Comparison of ENCODE assay signal across 1 cellular context in the genomic region with DNA sequence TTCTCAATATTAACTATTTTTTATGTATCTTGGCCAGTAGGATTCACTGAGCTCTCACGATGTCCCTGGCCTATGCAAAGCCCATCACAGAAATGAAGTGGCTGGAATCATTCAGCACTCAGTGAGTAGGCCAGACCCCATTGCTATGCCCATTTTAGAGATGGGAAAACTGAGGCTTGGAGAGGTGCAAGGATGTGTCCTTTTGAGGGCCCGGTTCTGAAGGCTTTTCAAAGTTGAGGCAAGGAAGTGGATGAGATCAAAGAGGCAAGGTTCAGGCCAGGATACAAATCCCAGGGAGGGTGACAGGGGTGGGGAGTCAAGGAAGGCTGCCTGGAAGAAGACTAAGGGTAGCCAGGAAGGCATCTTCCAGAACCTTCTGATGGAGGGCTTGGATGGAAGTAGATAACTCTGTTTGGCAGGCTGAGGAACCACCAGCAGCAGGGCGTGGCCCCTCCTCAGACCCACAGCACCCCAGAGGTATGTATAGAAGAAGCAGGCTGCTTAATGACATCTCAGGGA.
TF ChIP-seq lines count a peak whose summit lies in the region.

No MANE protein-coding gene starts in this region.

TF ChIP-seq in K562, 482 proteins besides CTCF, POLR2A, EP300 and RAD21 (continued from another document and continues in another):
- TF ChIP-seq, protein P1, sequence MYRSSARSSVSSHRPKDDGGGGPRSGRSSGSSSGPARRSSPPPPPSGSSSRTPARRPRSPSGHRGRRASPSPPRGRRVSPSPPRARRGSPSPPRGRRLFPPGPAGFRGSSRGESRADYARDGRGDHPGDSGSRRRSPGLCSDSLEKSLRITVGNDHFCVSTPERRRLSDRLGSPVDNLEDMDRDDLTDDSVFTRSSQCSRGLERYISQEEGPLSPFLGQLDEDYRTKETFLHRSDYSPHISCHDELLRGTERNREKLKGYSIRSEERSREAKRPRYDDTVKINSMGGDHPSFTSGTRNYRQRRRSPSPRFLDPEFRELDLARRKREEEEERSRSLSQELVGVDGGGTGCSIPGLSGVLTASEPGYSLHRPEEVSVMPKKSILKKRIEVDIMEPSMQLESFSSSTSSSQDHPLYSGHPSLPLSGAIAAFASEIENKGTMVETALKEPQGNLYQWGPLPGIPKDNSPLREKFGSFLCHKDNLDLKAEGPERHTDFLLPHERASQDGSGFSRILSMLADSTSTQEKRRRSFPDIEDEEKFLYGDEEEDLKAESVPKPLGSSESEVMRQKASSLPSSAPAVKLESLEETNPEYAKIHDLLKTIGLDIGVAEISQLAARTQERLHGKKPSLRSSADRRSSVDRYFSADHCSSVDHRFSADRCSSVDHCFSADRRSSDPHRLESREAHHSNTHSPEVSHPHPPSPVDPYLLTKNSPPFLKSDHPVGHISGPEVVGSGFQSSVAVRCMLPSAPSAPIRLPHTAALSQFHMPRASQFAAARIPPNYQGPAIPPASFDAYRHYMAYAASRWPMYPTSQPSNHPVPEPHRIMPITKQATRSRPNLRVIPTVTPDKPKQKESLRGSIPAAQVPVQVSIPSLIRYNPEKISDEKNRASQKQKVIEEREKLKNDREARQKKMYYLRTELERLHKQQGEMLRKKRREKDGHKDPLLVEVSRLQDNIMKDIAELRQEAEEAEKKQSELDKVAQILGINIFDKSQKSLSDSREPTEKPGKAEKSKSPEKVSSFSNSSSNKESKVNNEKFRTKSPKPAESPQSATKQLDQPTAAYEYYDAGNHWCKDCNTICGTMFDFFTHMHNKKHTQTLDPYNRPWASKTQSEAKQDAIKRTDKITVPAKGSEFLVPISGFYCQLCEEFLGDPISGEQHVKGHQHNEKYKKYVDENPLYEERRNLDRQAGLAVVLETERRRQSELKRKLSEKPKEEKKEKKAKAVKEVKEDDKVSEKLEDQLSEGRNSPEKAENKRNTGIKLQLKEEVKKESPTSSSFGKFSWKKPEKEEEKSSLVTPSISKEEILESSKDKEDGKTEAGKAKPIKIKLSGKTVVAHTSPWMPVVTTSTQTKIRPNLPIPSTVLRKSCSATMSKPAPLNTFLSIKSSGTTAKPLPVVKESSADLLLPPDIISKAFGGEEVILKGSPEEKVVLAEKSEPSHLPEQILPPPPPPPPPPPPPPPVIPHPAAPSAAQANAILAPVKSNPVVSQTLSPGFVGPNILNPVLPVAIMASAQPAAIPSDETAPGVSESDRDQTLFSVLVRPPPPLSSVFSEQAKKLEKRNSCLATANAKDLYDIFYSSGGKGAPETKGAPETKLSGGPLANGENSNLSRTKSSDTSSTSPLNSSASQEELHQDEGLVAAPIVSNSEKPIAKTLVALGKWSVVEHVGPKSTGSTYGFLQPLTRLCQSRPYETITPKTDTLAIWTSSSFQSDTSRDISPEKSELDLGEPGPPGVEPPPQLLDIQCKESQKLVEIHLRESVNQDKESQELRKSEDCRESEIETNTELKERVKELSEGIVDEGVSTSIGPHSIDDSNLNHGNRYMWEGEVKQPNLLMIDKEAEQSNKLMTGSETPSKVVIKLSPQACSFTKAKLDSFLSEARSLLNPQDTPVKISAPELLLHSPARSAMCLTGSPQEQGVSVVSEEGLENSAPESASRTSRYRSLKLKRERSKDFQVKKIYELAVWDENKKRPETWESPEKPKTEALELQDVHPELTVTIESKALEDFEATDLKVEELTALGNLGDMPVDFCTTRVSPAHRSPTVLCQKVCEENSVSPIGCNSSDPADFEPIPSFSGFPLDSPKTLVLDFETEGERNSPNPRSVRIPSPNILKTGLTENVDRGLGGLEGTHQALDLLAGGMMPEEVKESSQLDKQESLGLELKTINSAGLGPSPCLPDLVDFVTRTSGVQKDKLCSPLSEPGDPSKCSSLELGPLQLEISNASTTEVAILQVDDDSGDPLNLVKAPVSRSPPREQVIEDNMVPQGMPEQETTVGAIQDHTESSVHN (IDR thresholded peaks at IDR 0.05; ENCODE audit: borderline replicate concordance in 1 of 2, low read depth in 1 of 2): no peak
- no peak for TF ChIP-seq ZSCAN29 (IDR thresholded peaks at IDR 0.05)
- TF ChIP-seq ZNF780A (CRISPR knock-in tag; IDR thresholded peaks at IDR 0.05): no peak
- TF ChIP-seq, protein P2, sequence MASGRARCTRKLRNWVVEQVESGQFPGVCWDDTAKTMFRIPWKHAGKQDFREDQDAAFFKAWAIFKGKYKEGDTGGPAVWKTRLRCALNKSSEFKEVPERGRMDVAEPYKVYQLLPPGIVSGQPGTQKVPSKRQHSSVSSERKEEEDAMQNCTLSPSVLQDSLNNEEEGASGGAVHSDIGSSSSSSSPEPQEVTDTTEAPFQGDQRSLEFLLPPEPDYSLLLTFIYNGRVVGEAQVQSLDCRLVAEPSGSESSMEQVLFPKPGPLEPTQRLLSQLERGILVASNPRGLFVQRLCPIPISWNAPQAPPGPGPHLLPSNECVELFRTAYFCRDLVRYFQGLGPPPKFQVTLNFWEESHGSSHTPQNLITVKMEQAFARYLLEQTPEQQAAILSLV (tag; IDR thresholded peaks at IDR 0.05): no peak
- TF ChIP-seq ARHGAP35 (IDR thresholded peaks at IDR 0.05; ENCODE audit: partially characterized antibody): peak; percentile 17
- TF ChIP-seq, protein P3, sequence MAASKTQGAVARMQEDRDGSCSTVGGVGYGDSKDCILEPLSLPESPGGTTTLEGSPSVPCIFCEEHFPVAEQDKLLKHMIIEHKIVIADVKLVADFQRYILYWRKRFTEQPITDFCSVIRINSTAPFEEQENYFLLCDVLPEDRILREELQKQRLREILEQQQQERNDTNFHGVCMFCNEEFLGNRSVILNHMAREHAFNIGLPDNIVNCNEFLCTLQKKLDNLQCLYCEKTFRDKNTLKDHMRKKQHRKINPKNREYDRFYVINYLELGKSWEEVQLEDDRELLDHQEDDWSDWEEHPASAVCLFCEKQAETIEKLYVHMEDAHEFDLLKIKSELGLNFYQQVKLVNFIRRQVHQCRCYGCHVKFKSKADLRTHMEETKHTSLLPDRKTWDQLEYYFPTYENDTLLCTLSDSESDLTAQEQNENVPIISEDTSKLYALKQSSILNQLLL (CRISPR knock-in tag; IDR thresholded peaks at IDR 0.05; ENCODE audit: borderline replicate concordance): no peak
- TF ChIP-seq MAFF (IDR thresholded peaks at IDR 0.05; ENCODE audit: low read length): no peak
- no peak for TF ChIP-seq TCF7 (IDR thresholded peaks at IDR 0.05; ENCODE audit: borderline replicate concordance)
- TF ChIP-seq, protein P4, sequence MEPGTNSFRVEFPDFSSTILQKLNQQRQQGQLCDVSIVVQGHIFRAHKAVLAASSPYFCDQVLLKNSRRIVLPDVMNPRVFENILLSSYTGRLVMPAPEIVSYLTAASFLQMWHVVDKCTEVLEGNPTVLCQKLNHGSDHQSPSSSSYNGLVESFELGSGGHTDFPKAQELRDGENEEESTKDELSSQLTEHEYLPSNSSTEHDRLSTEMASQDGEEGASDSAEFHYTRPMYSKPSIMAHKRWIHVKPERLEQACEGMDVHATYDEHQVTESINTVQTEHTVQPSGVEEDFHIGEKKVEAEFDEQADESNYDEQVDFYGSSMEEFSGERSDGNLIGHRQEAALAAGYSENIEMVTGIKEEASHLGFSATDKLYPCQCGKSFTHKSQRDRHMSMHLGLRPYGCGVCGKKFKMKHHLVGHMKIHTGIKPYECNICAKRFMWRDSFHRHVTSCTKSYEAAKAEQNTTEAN (CRISPR knock-in tag; IDR thresholded peaks at IDR 0.05): no peak
- TF ChIP-seq SMARCB1 (IDR thresholded peaks at IDR 0.05; ENCODE audit: insufficient read length, low read depth): no peak
- TF ChIP-seq KDM1A (IDR thresholded peaks at IDR 0.05): peak; percentile 98 to 99
- TF ChIP-seq SIN3A (IDR thresholded peaks at IDR 0.05; ENCODE audit: borderline replicate concordance in 2 of 2, control insufficient read depth in 1 of 2, low read depth in 2 of 2, low read length in 2 of 2): 0 out of 4 replicates have a peak, but pooled peaks of 1 of the 2 experiments have one; percentile 35
- TF ChIP-seq, protein P5, sequence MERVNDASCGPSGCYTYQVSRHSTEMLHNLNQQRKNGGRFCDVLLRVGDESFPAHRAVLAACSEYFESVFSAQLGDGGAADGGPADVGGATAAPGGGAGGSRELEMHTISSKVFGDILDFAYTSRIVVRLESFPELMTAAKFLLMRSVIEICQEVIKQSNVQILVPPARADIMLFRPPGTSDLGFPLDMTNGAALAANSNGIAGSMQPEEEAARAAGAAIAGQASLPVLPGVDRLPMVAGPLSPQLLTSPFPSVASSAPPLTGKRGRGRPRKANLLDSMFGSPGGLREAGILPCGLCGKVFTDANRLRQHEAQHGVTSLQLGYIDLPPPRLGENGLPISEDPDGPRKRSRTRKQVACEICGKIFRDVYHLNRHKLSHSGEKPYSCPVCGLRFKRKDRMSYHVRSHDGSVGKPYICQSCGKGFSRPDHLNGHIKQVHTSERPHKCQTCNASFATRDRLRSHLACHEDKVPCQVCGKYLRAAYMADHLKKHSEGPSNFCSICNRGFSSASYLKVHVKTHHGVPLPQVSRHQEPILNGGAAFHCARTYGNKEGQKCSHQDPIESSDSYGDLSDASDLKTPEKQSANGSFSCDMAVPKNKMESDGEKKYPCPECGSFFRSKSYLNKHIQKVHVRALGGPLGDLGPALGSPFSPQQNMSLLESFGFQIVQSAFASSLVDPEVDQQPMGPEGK (CRISPR knock-in tag; IDR thresholded peaks at IDR 0.05; ENCODE audit: borderline replicate concordance): no peak
- TF ChIP-seq, protein P6, sequence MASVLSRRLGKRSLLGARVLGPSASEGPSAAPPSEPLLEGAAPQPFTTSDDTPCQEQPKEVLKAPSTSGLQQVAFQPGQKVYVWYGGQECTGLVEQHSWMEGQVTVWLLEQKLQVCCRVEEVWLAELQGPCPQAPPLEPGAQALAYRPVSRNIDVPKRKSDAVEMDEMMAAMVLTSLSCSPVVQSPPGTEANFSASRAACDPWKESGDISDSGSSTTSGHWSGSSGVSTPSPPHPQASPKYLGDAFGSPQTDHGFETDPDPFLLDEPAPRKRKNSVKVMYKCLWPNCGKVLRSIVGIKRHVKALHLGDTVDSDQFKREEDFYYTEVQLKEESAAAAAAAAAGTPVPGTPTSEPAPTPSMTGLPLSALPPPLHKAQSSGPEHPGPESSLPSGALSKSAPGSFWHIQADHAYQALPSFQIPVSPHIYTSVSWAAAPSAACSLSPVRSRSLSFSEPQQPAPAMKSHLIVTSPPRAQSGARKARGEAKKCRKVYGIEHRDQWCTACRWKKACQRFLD (CRISPR knock-in tag; IDR thresholded peaks at IDR 0.05): peak; percentile 66; the same call in 1 of the 2 replicates
- no peak for TF ChIP-seq ZNF165 (CRISPR knock-in tag; IDR thresholded peaks at IDR 0.05; ENCODE audit: borderline replicate concordance)
- TF ChIP-seq, protein P7, sequence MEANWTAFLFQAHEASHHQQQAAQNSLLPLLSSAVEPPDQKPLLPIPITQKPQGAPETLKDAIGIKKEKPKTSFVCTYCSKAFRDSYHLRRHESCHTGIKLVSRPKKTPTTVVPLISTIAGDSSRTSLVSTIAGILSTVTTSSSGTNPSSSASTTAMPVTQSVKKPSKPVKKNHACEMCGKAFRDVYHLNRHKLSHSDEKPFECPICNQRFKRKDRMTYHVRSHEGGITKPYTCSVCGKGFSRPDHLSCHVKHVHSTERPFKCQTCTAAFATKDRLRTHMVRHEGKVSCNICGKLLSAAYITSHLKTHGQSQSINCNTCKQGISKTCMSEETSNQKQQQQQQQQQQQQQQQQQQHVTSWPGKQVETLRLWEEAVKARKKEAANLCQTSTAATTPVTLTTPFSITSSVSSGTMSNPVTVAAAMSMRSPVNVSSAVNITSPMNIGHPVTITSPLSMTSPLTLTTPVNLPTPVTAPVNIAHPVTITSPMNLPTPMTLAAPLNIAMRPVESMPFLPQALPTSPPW (CRISPR knock-in tag; IDR thresholded peaks at IDR 0.05): no peak
- TF ChIP-seq ZNF253 (CRISPR knock-in tag; conservative IDR thresholded peaks at IDR 0.05): no peak
- TF ChIP-seq HMG20B (CRISPR knock-in tag; IDR thresholded peaks at IDR 0.05): no peak
- TF ChIP-seq RAD51 (IDR thresholded peaks at IDR 0.05; ENCODE audit: borderline replicate concordance, low read depth): no peak
- TF ChIP-seq ZNF184 (CRISPR knock-in tag; IDR thresholded peaks at IDR 0.05): no peak
- no peak for TF ChIP-seq RNF2 (IDR thresholded peaks at IDR 0.05)
- no peak for TF ChIP-seq ASH1L (IDR thresholded peaks at IDR 0.05; ENCODE audit: borderline replicate concordance, low read depth, partially characterized antibody)
- no peak for TF ChIP-seq ZFP1 (CRISPR knock-in tag; IDR thresholded peaks at IDR 0.05)
- TF ChIP-seq RBM15 (IDR thresholded peaks at IDR 0.05; ENCODE audit: insufficient read depth, low read length): no peak
- TF ChIP-seq, protein P8, sequence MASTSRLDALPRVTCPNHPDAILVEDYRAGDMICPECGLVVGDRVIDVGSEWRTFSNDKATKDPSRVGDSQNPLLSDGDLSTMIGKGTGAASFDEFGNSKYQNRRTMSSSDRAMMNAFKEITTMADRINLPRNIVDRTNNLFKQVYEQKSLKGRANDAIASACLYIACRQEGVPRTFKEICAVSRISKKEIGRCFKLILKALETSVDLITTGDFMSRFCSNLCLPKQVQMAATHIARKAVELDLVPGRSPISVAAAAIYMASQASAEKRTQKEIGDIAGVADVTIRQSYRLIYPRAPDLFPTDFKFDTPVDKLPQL (IDR thresholded peaks at IDR 0.05; ENCODE audit: extremely low read depth, insufficient read length): no peak
- TF ChIP-seq CREM (IDR thresholded peaks at IDR 0.05; ENCODE audit: low read depth): no peak
- no peak for TF ChIP-seq MCM3 (IDR thresholded peaks at IDR 0.05)
- TF ChIP-seq, protein P9, sequence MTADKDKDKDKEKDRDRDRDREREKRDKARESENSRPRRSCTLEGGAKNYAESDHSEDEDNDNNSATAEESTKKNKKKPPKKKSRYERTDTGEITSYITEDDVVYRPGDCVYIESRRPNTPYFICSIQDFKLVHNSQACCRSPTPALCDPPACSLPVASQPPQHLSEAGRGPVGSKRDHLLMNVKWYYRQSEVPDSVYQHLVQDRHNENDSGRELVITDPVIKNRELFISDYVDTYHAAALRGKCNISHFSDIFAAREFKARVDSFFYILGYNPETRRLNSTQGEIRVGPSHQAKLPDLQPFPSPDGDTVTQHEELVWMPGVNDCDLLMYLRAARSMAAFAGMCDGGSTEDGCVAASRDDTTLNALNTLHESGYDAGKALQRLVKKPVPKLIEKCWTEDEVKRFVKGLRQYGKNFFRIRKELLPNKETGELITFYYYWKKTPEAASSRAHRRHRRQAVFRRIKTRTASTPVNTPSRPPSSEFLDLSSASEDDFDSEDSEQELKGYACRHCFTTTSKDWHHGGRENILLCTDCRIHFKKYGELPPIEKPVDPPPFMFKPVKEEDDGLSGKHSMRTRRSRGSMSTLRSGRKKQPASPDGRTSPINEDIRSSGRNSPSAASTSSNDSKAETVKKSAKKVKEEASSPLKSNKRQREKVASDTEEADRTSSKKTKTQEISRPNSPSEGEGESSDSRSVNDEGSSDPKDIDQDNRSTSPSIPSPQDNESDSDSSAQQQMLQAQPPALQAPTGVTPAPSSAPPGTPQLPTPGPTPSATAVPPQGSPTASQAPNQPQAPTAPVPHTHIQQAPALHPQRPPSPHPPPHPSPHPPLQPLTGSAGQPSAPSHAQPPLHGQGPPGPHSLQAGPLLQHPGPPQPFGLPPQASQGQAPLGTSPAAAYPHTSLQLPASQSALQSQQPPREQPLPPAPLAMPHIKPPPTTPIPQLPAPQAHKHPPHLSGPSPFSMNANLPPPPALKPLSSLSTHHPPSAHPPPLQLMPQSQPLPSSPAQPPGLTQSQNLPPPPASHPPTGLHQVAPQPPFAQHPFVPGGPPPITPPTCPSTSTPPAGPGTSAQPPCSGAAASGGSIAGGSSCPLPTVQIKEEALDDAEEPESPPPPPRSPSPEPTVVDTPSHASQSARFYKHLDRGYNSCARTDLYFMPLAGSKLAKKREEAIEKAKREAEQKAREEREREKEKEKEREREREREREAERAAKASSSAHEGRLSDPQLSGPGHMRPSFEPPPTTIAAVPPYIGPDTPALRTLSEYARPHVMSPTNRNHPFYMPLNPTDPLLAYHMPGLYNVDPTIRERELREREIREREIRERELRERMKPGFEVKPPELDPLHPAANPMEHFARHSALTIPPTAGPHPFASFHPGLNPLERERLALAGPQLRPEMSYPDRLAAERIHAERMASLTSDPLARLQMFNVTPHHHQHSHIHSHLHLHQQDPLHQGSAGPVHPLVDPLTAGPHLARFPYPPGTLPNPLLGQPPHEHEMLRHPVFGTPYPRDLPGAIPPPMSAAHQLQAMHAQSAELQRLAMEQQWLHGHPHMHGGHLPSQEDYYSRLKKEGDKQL (CRISPR knock-in tag; IDR thresholded peaks at IDR 0.05; ENCODE audit: borderline replicate concordance): no peak
- no peak for TF ChIP-seq ZNF444 (CRISPR knock-in tag; IDR thresholded peaks at IDR 0.05)
- no peak for TF ChIP-seq MTA3 (IDR thresholded peaks at IDR 0.05; ENCODE audit: borderline replicate concordance)
